Comparison of ENCODE assay signal across 9 cellular contexts in the genomic region with DNA sequence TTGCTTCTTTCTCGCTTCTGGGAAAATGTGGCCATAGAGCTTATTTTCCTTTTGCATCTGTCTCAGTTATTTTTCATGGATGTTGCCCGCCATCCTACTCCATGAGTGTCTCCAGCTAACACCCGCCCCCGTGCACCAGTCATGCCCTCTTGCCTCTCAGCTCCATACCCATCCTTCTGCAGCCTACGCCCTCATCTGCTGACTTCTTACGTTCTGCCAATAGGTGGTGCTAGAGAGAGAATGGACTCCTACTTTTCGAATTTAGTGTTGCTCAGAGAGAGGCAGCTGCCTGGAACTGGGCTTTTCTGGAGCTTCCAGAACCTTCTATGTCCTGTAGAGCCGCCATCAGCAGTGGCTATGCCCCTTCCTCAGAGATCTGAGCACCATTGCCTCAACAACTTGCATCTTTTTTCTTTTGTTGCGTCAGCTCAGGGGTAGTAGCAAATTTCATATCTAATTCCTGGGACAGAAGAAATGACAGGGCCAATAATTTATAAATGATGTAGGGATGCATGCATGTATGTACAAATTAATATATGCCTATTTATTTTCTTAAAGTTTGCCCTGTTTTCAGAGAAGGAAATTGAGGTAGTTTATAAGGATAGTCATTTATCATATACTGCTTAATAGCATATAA.
DNase-seq lines count a peak whose midpoint lies in the region; ATAC-seq and TF ChIP-seq lines count a peak whose summit lies in the region.
"Had no signal": no experiment of that assay in that cellular context is flagged by ENCODE, and none has a peak within 500 bp of the region (broad histone marks: within the 10 kb centered on the region; RNA-seq: fewer than 3 reads in every experiment).

No MANE protein-coding gene starts in this region.

- DNase-seq in AG09319 (ENCODE audit: extremely low read depth, low read depth) = no peak
- DNase-seq in RWPE1 (ENCODE audit: low spot score) = peak; percentile 4
- peak; percentile 34 for DNase-seq in fibroblast of gingiva (ENCODE audit: low read depth)
- DNase-seq in neural progenitor cell (ENCODE audit: low spot score) = peak; percentile 68
- DNase-seq in GF-D8 (lab: John Stamatoyannopoulos, UW) = no peak

- H3K79me2 ChIP-seq in neural progenitor cell (ENCODE audit: low read depth) = no peaks in the 10 kb centered on the region

- H3K4me1 Mint-ChIP-seq in neural progenitor cell = peaks cover 3% of the 10 kb centered on the region

- peaks cover 5% of the 10 kb centered on the region for H3K9me3 Mint-ChIP-seq in neural progenitor cell
- H3K9me3 Mint-ChIP-seq: IgD-negative memory B cell had no signal

- H3K27me3 Mint-ChIP-seq in neural progenitor cell (ENCODE audit: insufficient read depth, low read depth) = peaks cover 2% of the 10 kb centered on the region

- CTCF ChIA-PET in RWPE1 (lab: Yijun Ruan, JAX) = interaction anchor here (0.6 to 1.1 kb wide), 2 partner anchors 81 to 620 kb away, joined by 3 to 4 read pairs; no protein-coding TSS in a partner anchor

- no peak overlapping the region for H3K4me3 ChIP-seq in neural progenitor cell

- H3K9me3 ChIP-seq in neural progenitor cell (ENCODE audit: low read depth) = no peaks in the 10 kb centered on the region

- POLR2A ChIA-PET in RWPE1 (lab: Yijun Ruan, JAX; ENCODE audit: low non-redundant PET) = no interaction called here

- H3K9ac ChIP-seq in neural progenitor cell = no peak overlapping the region

- no peak overlapping the region for H3K27ac Mint-ChIP-seq in neural progenitor cell

- no peaks in the 10 kb centered on the region for H3F3A ChIP-seq in neural progenitor cell (ENCODE audit: low read depth)

- no peaks in the 10 kb centered on the region for H3K27me3 ChIP-seq in neural progenitor cell

- no peaks in the 10 kb centered on the region for H3K4me1 ChIP-seq in neural progenitor cell

- no peaks in the 10 kb centered on the region for H4K20me1 ChIP-seq in neural progenitor cell (ENCODE audit: low read depth)

- peak; percentile 90 for TF ChIP-seq CTCF in AG09319 (IDR thresholded peaks at IDR 0.05; ENCODE audit: low read depth, low read length)
- TF ChIP-seq CTCF in RWPE1 (conservative IDR thresholded peaks at IDR 0.05; ENCODE audit: low read depth) = peak; percentile 47
- peak; percentile 80 for TF ChIP-seq CTCF in neural progenitor cell (IDR thresholded peaks at IDR 0.05)

- ATAC-seq in GM18498 (IDR thresholded peaks at IDR 0.05; ENCODE audit: unreplicated experiment) (peak; percentile 47), HG03521 (IDR thresholded peaks at IDR 0.05; ENCODE audit: unreplicated experiment) (peak; percentile 59), HG03469 (IDR thresholded peaks at IDR 0.05; ENCODE audit: unreplicated experiment) (no peak)

- no peak overlapping the region for H3K4me3 Mint-ChIP-seq in neural progenitor cell
- H3K4me3 Mint-ChIP-seq: IgD-negative memory B cell had no signal

- no peak overlapping the region for H3K4me2 ChIP-seq in neural progenitor cell

- H3K36me3 ChIP-seq in neural progenitor cell = no peaks in the 10 kb centered on the region

- H3K36me3 Mint-ChIP-seq in neural progenitor cell = no peaks in the 10 kb centered on the region
- H3K36me3 Mint-ChIP-seq: IgD-negative memory B cell had no signal

- H3K27ac ChIP-seq in RWPE1 = no peak overlapping the region
- H3K27ac ChIP-seq in neural progenitor cell = no peak overlapping the region

- H2AFZ ChIP-seq in neural progenitor cell (replicated peaks) = no peak overlapping the region

Comparison
In these comparisons a context has a peak if more than half of its experiments do, and no peak if none do; other contexts are left out.
1. DNase-seq: peak in RWPE1 (single experiment), fibroblast of gingiva (single experiment) and neural progenitor cell (single experiment); none in AG09319 (single experiment) and GF-D8 (single experiment).
2. Peak in every context shown above with its lines, with median percentiles within 50 percentile points of each other: CTCF ChIP-seq.